In genomic region chr5:176625966-176626875, GRCh38 we compare ENCODE assay signal across 32 cellular contexts. TPM values are rescaled to one million over a fixed set of nuclear protein-coding genes. Genes with fewer than 3 reads are reported as not detected.
DNase-seq lines count a peak whose midpoint lies in the region; ATAC-seq and TF ChIP-seq lines count a peak whose summit lies in the region.
"Had no signal": no experiment of that assay in that cellular context is flagged by ENCODE, and none has a peak within 500 bp of the region (broad histone marks: within the 10 kb centered on the region; RNA-seq: fewer than 3 reads in every experiment).

No MANE protein-coding gene starts in this region.

- intact Hi-C loops in Right ventricle myocardium inferior (cut with DNase I), result no loop called here

- H3K4me3 ChIP-seq in right atrium auricular region, result no peak overlapping the region
- H3K4me3 ChIP-seq: GM23338, hepatocyte, lower lobe of right lung, tibial nerve had no signal

- H3K9me3 Mint-ChIP-seq in brain, result no peaks in the 10 kb centered on the region
- no peaks in the 10 kb centered on the region for H3K9me3 Mint-ChIP-seq in stimulated activated memory B cell treated with anti-CD40 and anti-IgM and Interleukin-4, amounts not matched to agents 10 μg/mL and 1 μg/mL and 100 μg/mL, for 72 hours
- H3K9me3 Mint-ChIP-seq: activated B cell treated with CpG ODN at 0.5 μM for 24 hours; activated naive CD4-positive, alpha-beta T cell treated with anti-CD3 and anti-CD28 coated beads, Interleukin-2, amount 50 U/mL, for 24 hours; activated T-helper 17 cell treated with anti-CD3 and anti-CD28 coated beads, Interleukin-2, amount 50 U/mL, for 72 hours; CD8-positive, alpha-beta memory T cell; central memory CD8-positive, alpha-beta T cell; GM23338 had no signal

- H3K4me3 Mint-ChIP-seq in brain, result peak overlapping the region in 3 of 5 experiments; percentile 2 to 38 (median 2)
- no peak overlapping the region for H3K4me3 Mint-ChIP-seq in stimulated activated memory B cell treated with anti-CD40 and anti-IgM and Interleukin-4, amounts not matched to agents 10 μg/mL and 1 μg/mL and 100 μg/mL, for 72 hours
- H3K4me3 Mint-ChIP-seq: activated B cell treated with CpG ODN at 0.5 μM for 24 hours; activated naive CD4-positive, alpha-beta T cell treated with anti-CD3 and anti-CD28 coated beads, Interleukin-2, amount 50 U/mL, for 24 hours; activated T-helper 17 cell treated with anti-CD3 and anti-CD28 coated beads, Interleukin-2, amount 50 U/mL, for 72 hours; central memory CD8-positive, alpha-beta T cell; GM23338 had no signal

- TF ChIP-seq CTCF in right atrium auricular region (IDR thresholded peaks at IDR 0.05), result no peak
- no peak for TF ChIP-seq CTCF in brain (conservative IDR thresholded peaks at IDR 0.05)

- H3K27ac ChIP-seq in right atrium auricular region, result no peak overlapping the region
- H3K27ac ChIP-seq: hepatocyte, lower lobe of right lung, tibial nerve had no signal

- H3K9me3 ChIP-seq in right atrium auricular region, result no peaks in the 10 kb centered on the region
- H3K9me3 ChIP-seq: lower lobe of right lung, tibial nerve had no signal

- H3K36me3 ChIP-seq in right atrium auricular region, result no peaks in the 10 kb centered on the region
- H3K36me3 ChIP-seq: lower lobe of right lung, tibial nerve had no signal

- peaks cover 42% of the 10 kb centered on the region for H3K4me1 Mint-ChIP-seq in brain
- H3K4me1 Mint-ChIP-seq in stimulated activated memory B cell treated with anti-CD40 and anti-IgM and Interleukin-4, amounts not matched to agents 10 μg/mL and 1 μg/mL and 100 μg/mL, for 72 hours, result peaks cover 39% of the 10 kb centered on the region

- peaks cover 81% of the 10 kb centered on the region for H3K27me3 Mint-ChIP-seq in brain
- H3K27me3 Mint-ChIP-seq in stimulated activated memory B cell treated with anti-CD40 and anti-IgM and Interleukin-4, amounts not matched to agents 10 μg/mL and 1 μg/mL and 100 μg/mL, for 72 hours, result peaks cover 43% of the 10 kb centered on the region

- ATAC-seq in Right ventricle myocardium inferior (no peak), GM21381 (IDR thresholded peaks at IDR 0.05; ENCODE audit: unreplicated experiment) (no peak), HG02870 (IDR thresholded peaks at IDR 0.05; ENCODE audit: unreplicated experiment) (no peak)
- no peak for ATAC-seq in stimulated activated memory B cell treated with anti-CD40 and anti-IgM and Interleukin-4, amounts not matched to agents 10 μg/mL and 1 μg/mL and 100 μg/mL, for 72 hours
- ATAC-seq: activated T-helper 17 cell treated with anti-CD3 and anti-CD28 coated beads, Interleukin-2, amount 50 U/mL, for 72 hours; GM23338; lower lobe of right lung; sciatic nerve had no signal

- H3K4me1 ChIP-seq in right atrium auricular region, result peaks cover 0 to 31% of the 10 kb centered on the region in 2 donors

- peaks cover 7 to 20% of the 10 kb centered on the region in 2 donors for H3K27me3 ChIP-seq in right atrium auricular region

- H3K27ac Mint-ChIP-seq in brain, result peak overlapping the region in 3 of 5 experiments; percentile 2 to 36 (median 16)
- no peak overlapping the region for H3K27ac Mint-ChIP-seq in stimulated activated memory B cell treated with anti-CD40 and anti-IgM and Interleukin-4, amounts not matched to agents 10 μg/mL and 1 μg/mL and 100 μg/mL, for 72 hours
- H3K27ac Mint-ChIP-seq: activated B cell treated with CpG ODN at 0.5 μM for 24 hours; activated naive CD4-positive, alpha-beta T cell treated with anti-CD3 and anti-CD28 coated beads, Interleukin-2, amount 50 U/mL, for 24 hours; activated T-helper 17 cell treated with anti-CD3 and anti-CD28 coated beads, Interleukin-2, amount 50 U/mL, for 72 hours; CD8-positive, alpha-beta memory T cell had no signal

- peaks cover 3% of the 10 kb centered on the region for H3K36me3 Mint-ChIP-seq in brain
- H3K36me3 Mint-ChIP-seq in stimulated activated memory B cell treated with anti-CD40 and anti-IgM and Interleukin-4, amounts not matched to agents 10 μg/mL and 1 μg/mL and 100 μg/mL, for 72 hours, result no peaks in the 10 kb centered on the region
- H3K36me3 Mint-ChIP-seq: activated naive CD4-positive, alpha-beta T cell treated with anti-CD3 and anti-CD28 coated beads, Interleukin-2, amount 50 U/mL, for 24 hours had no signal

- peak; percentile 40 for DNase-seq in Right ventricle myocardium inferior (ENCODE audit: missing footprints)
- no peak for DNase-seq in right atrium auricular region (ENCODE audit: low spot score)
- DNase-seq in left kidney (ENCODE audit: low read depth, low spot score), result peak; percentile 77
- no peak for DNase-seq in cerebellar nuclear complex (lab: John Stamatoyannopoulos, UW)
- DNase-seq: activated B cell treated with CpG ODN at 0.5 μM for 24 hours; activated CD4-positive, alpha-beta T cell treated with anti-CD3 and anti-CD28 coated beads, Interleukin-2, amount 50 U/mL, for 48 hours; activated CD8-positive, alpha-beta memory T cell treated with anti-CD3 and anti-CD28 coated beads, Interleukin-2, amount 50 U/mL, for 4 hours; AML-193; anterior cingulate cortex; CD8-positive, alpha-beta memory T cell; DMS53; GDM1; lower lobe of right lung; NCI-H1048; NCI-H187 treated with DMSO at 0.1 percent for 48 hours; Right ventricle myocardium superior; stimulated activated CD4-positive, alpha-beta T cell treated with anti-CD3 and anti-CD28 coated beads, Interleukin-15, amount 100 ng/mL, for 24 hours had no signal

RNA-seq across cellular contexts. Expression of gene SNCB, which starts 4.1 kb away (rescaled TPM):
- total RNA-seq in Right ventricle myocardium inferior (not detected), right atrium auricular region (under 1 TPM in 1 of 2 donors, not detected in 1; 0.67 TPM)
- polyA plus RNA-seq in brain (ENCODE audit: insufficient read depth, low read depth, low replicate concordance), result 258 TPM
- total RNA-seq: A172; activated B cell treated with CpG ODN at 0.5 μM for 24 hours; activated T-helper 17 cell treated with anti-CD3 and anti-CD28 coated beads, Interleukin-2, amount 50 U/mL, for 72 hours; CD8-positive, alpha-beta memory T cell; fibroblast of villous mesenchyme; hepatocyte; lower lobe of right lung; Right ventricle myocardium superior; sciatic nerve; tibial nerve had no signal
- polyA plus RNA-seq: CD8-positive, alpha-beta memory T cell had no signal

RNA-seq across cellular contexts. Expression of gene EIF4E1B, which starts 4.3 kb away (rescaled TPM):
- total RNA-seq in Right ventricle myocardium inferior (not detected), right atrium auricular region (not detected)
- 0.81 TPM for polyA plus RNA-seq in brain (ENCODE audit: insufficient read depth, low read depth, low replicate concordance)
- total RNA-seq: A172; activated B cell treated with CpG ODN at 0.5 μM for 24 hours; activated T-helper 17 cell treated with anti-CD3 and anti-CD28 coated beads, Interleukin-2, amount 50 U/mL, for 72 hours; CD8-positive, alpha-beta memory T cell; epithelial cell of proximal tubule; fibroblast of villous mesenchyme; hepatocyte; LHCN-M2; lower lobe of right lung; Right ventricle myocardium superior; sciatic nerve; tibial nerve had no signal
- polyA plus RNA-seq: CD8-positive, alpha-beta memory T cell; GM23338; hepatocyte had no signal

RNA-seq across cellular contexts. Expression of gene GPRIN1, which starts 16.3 kb away (rescaled TPM):
- total RNA-seq in Right ventricle myocardium inferior (0.41 TPM), right atrium auricular region (under 1 TPM; 0.22 to 0.79 TPM)
- polyA plus RNA-seq in brain (ENCODE audit: insufficient read depth, low read depth, low replicate concordance), result 86.4 TPM

RNA-seq across cellular contexts. Expression of gene TSPAN17, which starts 21.1 kb away (rescaled TPM):
- total RNA-seq in Right ventricle myocardium inferior (30.0 TPM), right atrium auricular region (10 to 100 TPM; 15.0 to 20.4 TPM)
- polyA plus RNA-seq in brain (ENCODE audit: insufficient read depth, low read depth, low replicate concordance), result 24.8 TPM

Comparison
In these comparisons a context has a peak if more than half of its experiments do, and no peak if none do; other contexts are left out.
1. DNase-seq: peak in Right ventricle myocardium inferior (single experiment) and left kidney (single experiment); none in right atrium auricular region (single experiment) and cerebellar nuclear complex (0 of 2).